ENCODE assay signal across 21 cellular contexts in the genomic region with DNA sequence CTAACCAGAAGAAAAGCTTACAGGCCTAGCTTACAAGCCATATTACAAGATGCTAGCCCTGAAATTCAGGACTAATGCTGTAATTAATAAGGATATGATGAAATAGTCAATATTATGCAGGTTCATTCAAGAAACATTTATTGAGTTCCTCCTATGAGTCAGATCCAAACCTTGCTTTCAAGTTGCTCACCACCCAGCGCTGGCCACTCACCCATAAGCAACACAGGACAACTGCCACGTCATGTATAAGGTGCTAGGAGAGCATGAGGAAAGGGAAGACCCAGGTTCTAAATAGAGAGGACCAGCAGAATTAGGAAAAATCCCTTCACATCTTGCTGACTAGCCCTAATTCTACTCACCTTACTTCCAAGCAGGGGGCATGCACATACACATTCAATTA. TPM values are rescaled to one million over a fixed set of nuclear protein-coding genes. Genes with fewer than 3 reads are reported as not detected.
DNase-seq lines count a peak whose midpoint lies in the region; ATAC-seq, FAIRE-seq and TF ChIP-seq lines count a peak whose summit lies in the region.
"Had no signal": no experiment of that assay in that cellular context is flagged by ENCODE, and none has a peak within 500 bp of the region (broad histone marks: within the 10 kb centered on the region; RNA-seq: fewer than 3 reads in every experiment).

No MANE protein-coding gene starts in this region.

- no peaks in the 10 kb centered on the region for H3K9me2 ChIP-seq in PC-3 (replicated peaks; ENCODE audit: low read length)

- peak overlapping the region; percentile 51 for H3K27ac ChIP-seq in PC-3 (ENCODE audit: low read length)
- no peak overlapping the region for H3K27ac ChIP-seq in trophoblast cell (ENCODE audit: low read depth, low read length)
- H3K27ac ChIP-seq in kidney (ENCODE audit: low read depth in 2 of 2, low read length in 2 of 2): no peak overlapping the region
- H3K27ac ChIP-seq: Peyer's patch, tibial nerve had no signal

- H2AFZ ChIP-seq in PC-3 (ENCODE audit: low read length): no peak overlapping the region
- H2AFZ ChIP-seq in trophoblast cell (ENCODE audit: insufficient read depth, low read length, poor library complexity): no peak overlapping the region

- no peak overlapping the region for H3K14ac ChIP-seq in trophoblast cell (ENCODE audit: low read length)

- H4K8ac ChIP-seq in trophoblast cell (ENCODE audit: low read depth, low read length): no peak overlapping the region

- no peak overlapping the region for H3K9ac ChIP-seq in PC-3 (ENCODE audit: low read length)
- no peak overlapping the region for H3K9ac ChIP-seq in trophoblast cell (ENCODE audit: low read length)
- H3K9ac ChIP-seq in kidney (ENCODE audit: low read length in 2 of 2): no peak overlapping the region

- no peaks in the 10 kb centered on the region for H4K20me1 ChIP-seq in PC-3 (ENCODE audit: low read length)

- DNase-seq in GM03348 (ENCODE audit: low spot score) (peak; percentile 39), PC-3 (peak; percentile 87), dermis blood vessel endothelial cell (peak; percentile 23), trophoblast cell (peak; percentile 65 to 78), kidney (no peak)
- DNase-seq: activated CD4-positive, CD25-positive, alpha-beta regulatory T cell; activated naive CD8-positive, alpha-beta T cell treated with anti-CD3 and anti-CD28 coated beads, Interleukin-2, amount 10 ng/mL, durations not matched to agents 7 days and 5 days; CD4-positive, CD25-positive, alpha-beta regulatory T cell; cerebellar nuclear complex; hippocampal formation; KG1; left ventricle myocardium superior; naive B cell; NCI-H1694; NCI-H510A treated with DMSO at 0.1 percent for 48 hours; Peyer's patch; stimulated activated CD8-positive, alpha-beta memory T cell treated with anti-CD3 and anti-CD28 coated beads, Interleukin-4, amount 100 ng/mL, for 48 hours; T-cell had no signal

- no peak overlapping the region for H2BK12ac ChIP-seq in trophoblast cell (ENCODE audit: low read length)

- H4K91ac ChIP-seq in trophoblast cell (ENCODE audit: low read depth, low read length): no peak overlapping the region

- H3K79me1 ChIP-seq in trophoblast cell (ENCODE audit: low read length): peaks cover 2% of the 10 kb centered on the region

- no peak overlapping the region for H3K4me3 ChIP-seq in PC-3 (ENCODE audit: low read length)
- no peak overlapping the region for H3K4me3 ChIP-seq in trophoblast cell (ENCODE audit: low read depth, low read length)
- H3K4me3 ChIP-seq in kidney (ENCODE audit: low read length in 2 of 2): no peak overlapping the region
- H3K4me3 ChIP-seq: Peyer's patch, tibial nerve had no signal

- peaks cover 49% of the 10 kb centered on the region for H3K4me1 ChIP-seq in PC-3 (ENCODE audit: insufficient read depth, low read length)
- peaks cover 2 to 8% of the 10 kb centered on the region in 2 experiments for H3K4me1 ChIP-seq in trophoblast cell (ENCODE audit: control insufficient read depth in 1 of 2, insufficient read depth in 2 of 2, low read length in 2 of 2)
- H3K4me1 ChIP-seq in kidney (ENCODE audit: control insufficient read depth in 1 of 2, insufficient read depth in 1 of 2, low read depth in 1 of 2, low read length in 2 of 2): peaks cover 0 to 8% of the 10 kb centered on the region in 2 donors
- H3K4me1 ChIP-seq: Peyer's patch had no signal

- H3K79me2 ChIP-seq in PC-3 (ENCODE audit: low read length) (peaks cover 27% of the 10 kb centered on the region), trophoblast cell (ENCODE audit: control insufficient read depth, insufficient read depth, low read length, poor library complexity) (peaks cover 2% of the 10 kb centered on the region)

- no peaks in the 10 kb centered on the region for H3F3A ChIP-seq in PC-3 (ENCODE audit: low read length, unreplicated experiment)

- no peak overlapping the region for H4K12ac ChIP-seq in trophoblast cell (ENCODE audit: low read depth, low read length)

- H2BK120ac ChIP-seq in trophoblast cell (ENCODE audit: insufficient read depth, low read length, poor library complexity): no peak overlapping the region

- no peak overlapping the region for H3K4ac ChIP-seq in trophoblast cell (ENCODE audit: low read depth, low read length)

- FAIRE-seq in kidney (lab: Jason Lieb, UNC): no peak

- H3K27me3 ChIP-seq in PC-3 (ENCODE audit: low read length): no peaks in the 10 kb centered on the region
- H3K27me3 ChIP-seq in trophoblast cell (ENCODE audit: insufficient read depth, low read length): no peaks in the 10 kb centered on the region
- H3K27me3 ChIP-seq: Peyer's patch, tibial nerve had no signal

- CTCF ChIA-PET in PC-3 (lab: Charles Lee): no interaction called here

- no CpG with 5 or more reads among the region's 2 CpGs for WGBS in trophoblast cell (ENCODE audit: extremely low coverage, insufficient coverage, insufficient read length)

- no peak overlapping the region for H3K18ac ChIP-seq in trophoblast cell (ENCODE audit: low read length)

- POLR2A ChIA-PET in PC-3 (lab: Charles Lee; ENCODE audit: unreplicated experiment): interaction anchor here (0.9 kb wide), 1 partner anchor 22 kb away, joined by 3 read pairs; no protein-coding TSS in a partner anchor

- H2BK5ac ChIP-seq in trophoblast cell (ENCODE audit: low read depth, low read length, poor library complexity): no peak overlapping the region

- H3K9me3 ChIP-seq in PC-3 (ENCODE audit: low read length): no peaks in the 10 kb centered on the region
- no peaks in the 10 kb centered on the region for H3K9me3 ChIP-seq in trophoblast cell (ENCODE audit: insufficient read depth, low read depth, low read length)
- no peaks in the 10 kb centered on the region for H3K9me3 ChIP-seq in kidney (ENCODE audit: control insufficient read depth in 1 of 2, low read length in 2 of 2)
- H3K9me3 ChIP-seq: Peyer's patch, tibial nerve had no signal

- H3K36me3 ChIP-seq in PC-3 (ENCODE audit: low read depth, low read length): no peaks in the 10 kb centered on the region
- peaks cover 3 to 4% of the 10 kb centered on the region in 2 experiments for H3K36me3 ChIP-seq in trophoblast cell (ENCODE audit: control insufficient read depth in 1 of 2, insufficient read depth in 2 of 2, low read length in 2 of 2)
- H3K36me3 ChIP-seq in kidney (ENCODE audit: control insufficient read depth in 1 of 2, insufficient read depth in 2 of 2, low read length in 2 of 2): no peaks in the 10 kb centered on the region
- H3K36me3 ChIP-seq: Peyer's patch had no signal

- BruUV-seq in PC-3 (replicated peaks; lab: Mats Ljungman, UMichigan): no TSS peak

- H2AK5ac ChIP-seq in trophoblast cell (ENCODE audit: low read length): no peak overlapping the region

- TF ChIP-seq CTCF in PC-3 (conservative IDR thresholded peaks at IDR 0.05; ENCODE audit: low read depth, low read length) (no peak), kidney (IDR thresholded peaks at IDR 0.05; ENCODE audit: borderline replicate concordance, extremely low read depth, insufficient read depth) (no peak)

- H3K4me2 ChIP-seq in PC-3 (ENCODE audit: low read length) (peak overlapping the region; percentile 42), trophoblast cell (ENCODE audit: low read length) (no peak overlapping the region)

- no peak overlapping the region for H3K23ac ChIP-seq in trophoblast cell (ENCODE audit: low read length)

- peak; percentile 86 for ATAC-seq in PC-3
- ATAC-seq in HG03378 (IDR thresholded peaks at IDR 0.05; ENCODE audit: unreplicated experiment): no peak
- ATAC-seq in HG02759 (IDR thresholded peaks at IDR 0.05; ENCODE audit: unreplicated experiment): no peak
- ATAC-seq: left ventricle myocardium superior, T-cell had no signal

- intact Hi-C loops in PC-3 (cut with micrococcal nuclease) (loop anchor here (2.0 to 5.0 kb wide), 2 partner anchors 32 to 118 kb away; no protein-coding TSS in a partner anchor), kidney (cut with DNase I) (no loop called here)

RNA-seq across cellular contexts. Expression of gene MAML3, which starts 23.3 kb away (rescaled TPM):
- total RNA-seq in PC-3 (2014; rRNA removed): 3.9 and 4.3 TPM in 2 replicates
- total RNA-seq in dermis blood vessel endothelial cell: 5.6 and 7.7 TPM in 2 replicates
- polyA plus RNA-seq in trophoblast cell (2013): 31.7 and 32.4 TPM in 2 replicates
- total RNA-seq in kidney: 10.4 TPM
- polyA plus RNA-seq in kidney (ENCODE audit: insufficient read depth, low read depth, low replicate concordance): 1.4 TPM
